ENCODE assay signal across 14 cellular contexts in genomic region chr2:202060218-202060617, GRCh38. TPM values are rescaled to one million over a fixed set of nuclear protein-coding genes. Genes with fewer than 3 reads are reported as not detected.
DNase-seq lines count a peak whose midpoint lies in the region; ATAC-seq and TF ChIP-seq lines count a peak whose summit lies in the region.
"Had no signal": no experiment of that assay in that cellular context is flagged by ENCODE, and none has a peak within 500 bp of the region (broad histone marks: within the 10 kb centered on the region; RNA-seq: fewer than 3 reads in every experiment).

No MANE protein-coding gene starts in this region.

- no peak overlapping the region for H3K4me2 ChIP-seq in PC-3 (ENCODE audit: low read length)
- H3K4me2 ChIP-seq: BLaER1 had no signal

- H3K9ac ChIP-seq in PC-3 (ENCODE audit: low read length): no peak overlapping the region
- H3K9ac ChIP-seq: BLaER1 had no signal

- no peaks in the 10 kb centered on the region for H3K4me1 Mint-ChIP-seq in CD4-positive, alpha-beta memory T cell
- H3K4me1 Mint-ChIP-seq: activated naive CD8-positive, alpha-beta T cell treated with anti-CD3 and anti-CD28 coated beads, Interleukin-2, amount 10 ng/mL, durations not matched to agents 7 days and 5 days; naive thymus-derived CD4-positive, alpha-beta T cell had no signal

- no peak for ATAC-seq in PC-3
- ATAC-seq: naive thymus-derived CD4-positive, alpha-beta T cell had no signal

- H3K9me2 ChIP-seq in PC-3 (replicated peaks; ENCODE audit: low read length): no peaks in the 10 kb centered on the region

- no peak overlapping the region for H3K27ac ChIP-seq in A673 (ENCODE audit: low read depth, low read length, poor library complexity, severe bottlenecking)
- H3K27ac ChIP-seq in PC-3 (ENCODE audit: low read length): no peak overlapping the region
- no peak overlapping the region for H3K27ac ChIP-seq in Peyer's patch
- H3K27ac ChIP-seq in CD4-positive, alpha-beta memory T cell (ENCODE audit: low read depth, low read length): no peak overlapping the region
- H3K27ac ChIP-seq: BLaER1 had no signal

- no peak for DNase-seq in A673 (ENCODE audit: low spot score)
- peak; percentile 17 for DNase-seq in PC-3
- no peak for DNase-seq in fibroblast of the aortic adventitia (ENCODE audit: low read depth)
- no peak for DNase-seq in Peyer's patch
- no peak for DNase-seq in CD4-positive, alpha-beta memory T cell
- DNase-seq in activated CD4-positive, alpha-beta T cell treated with anti-CD3 and anti-CD28 coated beads, Interleukin-2, amount 50 U/mL, for 4 hours: no peak
- DNase-seq in stimulated activated CD4-positive, alpha-beta T cell treated with anti-CD3 and anti-CD28 coated beads, Interleukin-2, amount 100 ng/mL, for 24 hours: no peak
- DNase-seq: activated CD8-positive, alpha-beta memory T cell treated with anti-CD3 and anti-CD28 coated beads, Interleukin-2, amount 50 U/mL, for 4 hours; activated naive CD8-positive, alpha-beta T cell treated with anti-CD3 and anti-CD28 coated beads, Interleukin-2, amount 10 ng/mL, durations not matched to agents 7 days and 5 days; naive thymus-derived CD4-positive, alpha-beta T cell; NCI-H2029 treated with DMSO at 0.1 percent for 48 hours had no signal

- H3K27ac Mint-ChIP-seq in CD4-positive, alpha-beta memory T cell: no peak overlapping the region
- H3K27ac Mint-ChIP-seq: activated naive CD8-positive, alpha-beta T cell treated with anti-CD3 and anti-CD28 coated beads, Interleukin-2, amount 10 ng/mL, durations not matched to agents 7 days and 5 days; naive thymus-derived CD4-positive, alpha-beta T cell had no signal

- no peaks in the 10 kb centered on the region for H3K36me3 ChIP-seq in A673 (ENCODE audit: insufficient read depth, low read length, poor library complexity, severe bottlenecking)
- no peaks in the 10 kb centered on the region for H3K36me3 ChIP-seq in PC-3 (ENCODE audit: low read depth, low read length)
- H3K36me3 ChIP-seq in Peyer's patch: no peaks in the 10 kb centered on the region
- H3K36me3 ChIP-seq in CD4-positive, alpha-beta memory T cell (ENCODE audit: insufficient read depth, low read length): no peaks in the 10 kb centered on the region
- H3K36me3 ChIP-seq: BLaER1 had no signal

- no peaks in the 10 kb centered on the region for H3K27me3 ChIP-seq in A673 (replicated peaks; ENCODE audit: insufficient read depth, low read depth, low read length, poor library complexity)
- no peaks in the 10 kb centered on the region for H3K27me3 ChIP-seq in PC-3 (ENCODE audit: low read length)
- no peaks in the 10 kb centered on the region for H3K27me3 ChIP-seq in Peyer's patch
- H3K27me3 ChIP-seq in CD4-positive, alpha-beta memory T cell (ENCODE audit: insufficient read depth, low read length): no peaks in the 10 kb centered on the region
- H3K27me3 ChIP-seq: BLaER1 had no signal

- H3K4me3 ChIP-seq in A673 (ENCODE audit: low read depth, low read length, poor library complexity, severe bottlenecking) (no peak overlapping the region), PC-3 (ENCODE audit: low read length) (no peak overlapping the region), fibroblast of the aortic adventitia (ENCODE audit: low read depth, low read length) (no peak overlapping the region), Peyer's patch (no peak overlapping the region)
- no peak overlapping the region for H3K4me3 ChIP-seq in CD4-positive, alpha-beta memory T cell (ENCODE audit: low read length in 2 of 2)
- H3K4me3 ChIP-seq: BLaER1 had no signal

- CTCF ChIA-PET in A673 (lab: Charles Lee) (interaction anchor here (0.5 to 0.7 kb wide), 5 partner anchors 29 to 615 kb away, joined by 3 to 4 read pairs (median 3); no protein-coding TSS in a partner anchor), PC-3 (lab: Charles Lee) (interaction anchor here (0.5 to 0.6 kb wide), 4 partner anchors 53 to 1193 kb away, joined by 4 to 6 read pairs (median 4); no protein-coding TSS in a partner anchor)
- CTCF ChIA-PET in CD4-positive, alpha-beta memory T cell (lab: Charles Lee; ENCODE audit: partially characterized antibody): interaction anchor here (0.6 kb wide), 1 partner anchor 755 kb away, joined by 3 read pairs; no protein-coding TSS in a partner anchor

- no peaks in the 10 kb centered on the region for H3K9me3 Mint-ChIP-seq in CD4-positive, alpha-beta memory T cell
- H3K9me3 Mint-ChIP-seq: activated naive CD8-positive, alpha-beta T cell treated with anti-CD3 and anti-CD28 coated beads, Interleukin-2, amount 10 ng/mL, durations not matched to agents 7 days and 5 days; naive thymus-derived CD4-positive, alpha-beta T cell had no signal

- H3K79me2 ChIP-seq in PC-3 (ENCODE audit: low read length): no peaks in the 10 kb centered on the region

- BruUV-seq in A673 (replicated peaks; lab: Mats Ljungman, UMichigan): no TSS peak
- no TSS peak for BruUV-seq in PC-3 (replicated peaks; lab: Mats Ljungman, UMichigan)

- H3K9me3 ChIP-seq in A673 (ENCODE audit: low read depth, low read length, poor library complexity, severe bottlenecking) (no peaks in the 10 kb centered on the region), PC-3 (ENCODE audit: low read length) (no peaks in the 10 kb centered on the region), Peyer's patch (no peaks in the 10 kb centered on the region)
- H3K9me3 ChIP-seq in CD4-positive, alpha-beta memory T cell (ENCODE audit: control insufficient read depth in 1 of 2, low read length in 2 of 2): no peaks in the 10 kb centered on the region
- H3K9me3 ChIP-seq: BLaER1 had no signal

- H3F3A ChIP-seq in PC-3 (ENCODE audit: low read length, unreplicated experiment): no peaks in the 10 kb centered on the region

- peaks cover 11 to 18% of the 10 kb centered on the region in 2 donors for H3K27me3 Mint-ChIP-seq in CD4-positive, alpha-beta memory T cell

- no peak overlapping the region for H2AFZ ChIP-seq in PC-3 (ENCODE audit: low read length)

- TF ChIP-seq CTCF in A673 (conservative IDR thresholded peaks at IDR 0.05; ENCODE audit: low read depth, low read length) (peak; percentile 52), GM12873 (IDR thresholded peaks at IDR 0.05; ENCODE audit: insufficient read depth, low read depth, low read length, missing control alignments) (peak; percentile 37), PC-3 (conservative IDR thresholded peaks at IDR 0.05; ENCODE audit: low read depth, low read length) (peak; percentile 64), fibroblast of the aortic adventitia (IDR thresholded peaks at IDR 0.05; ENCODE audit: insufficient read depth, low read length) (peak; percentile 39), Peyer's patch (IDR thresholded peaks at IDR 0.05) (peak in 2 of 6 experiments; percentile 16 to 18)

- H3K4me3 Mint-ChIP-seq in CD4-positive, alpha-beta memory T cell: no peak overlapping the region
- H3K4me3 Mint-ChIP-seq: activated naive CD8-positive, alpha-beta T cell treated with anti-CD3 and anti-CD28 coated beads, Interleukin-2, amount 10 ng/mL, durations not matched to agents 7 days and 5 days; naive thymus-derived CD4-positive, alpha-beta T cell had no signal

- POLR2A ChIA-PET in A673 (lab: Charles Lee; ENCODE audit: low non-redundant PET) (no interaction called here), PC-3 (lab: Charles Lee; ENCODE audit: unreplicated experiment) (no interaction called here)
- POLR2A ChIA-PET in CD4-positive, alpha-beta memory T cell (lab: Charles Lee; ENCODE audit: partially characterized antibody): no interaction called here

- intact Hi-C loops in A673 (cut with micrococcal nuclease; ENCODE audit: unreplicated experiment) (no loop called here), PC-3 (cut with micrococcal nuclease) (no loop called here)
- intact Hi-C loops in CD4-positive, alpha-beta memory T cell (cut with micrococcal nuclease): no loop called here

- no peaks in the 10 kb centered on the region for H3K36me3 Mint-ChIP-seq in CD4-positive, alpha-beta memory T cell
- H3K36me3 Mint-ChIP-seq: activated naive CD8-positive, alpha-beta T cell treated with anti-CD3 and anti-CD28 coated beads, Interleukin-2, amount 10 ng/mL, durations not matched to agents 7 days and 5 days; naive thymus-derived CD4-positive, alpha-beta T cell had no signal

- H3K4me1 ChIP-seq in A673 (ENCODE audit: insufficient read depth, low read length, poor library complexity, severe bottlenecking) (peaks cover 31% of the 10 kb centered on the region), PC-3 (ENCODE audit: insufficient read depth, low read length) (peaks cover 11% of the 10 kb centered on the region), Peyer's patch (peaks cover 0 to 5% (median 0%) of the 10 kb centered on the region in 4 donors)
- H3K4me1 ChIP-seq in CD4-positive, alpha-beta memory T cell (ENCODE audit: insufficient read depth, low read length): no peaks in the 10 kb centered on the region
- H3K4me1 ChIP-seq: BLaER1 had no signal

- H4K20me1 ChIP-seq in PC-3 (ENCODE audit: low read length): no peaks in the 10 kb centered on the region
- H4K20me1 ChIP-seq: BLaER1 had no signal

- TF ChIP-seq POLR2A in Peyer's patch (IDR thresholded peaks at IDR 0.05): no peak

RNA-seq across cellular contexts. Expression of gene KIAA2012, which starts 12.8 kb away (rescaled TPM):
- total RNA-seq in A673 (2021) (0.13 TPM in 1 of 2 replicates, not detected in the other), PC-3 (2014; rRNA removed) (not detected in 2 replicates), fibroblast of the aortic adventitia (ENCODE audit: low replicate concordance) (not detected in 2 replicates), Peyer's patch (under 1 TPM in 1 of 4 donors, not detected in 3; 0.27 TPM)
- not detected for total RNA-seq in CD4-positive, alpha-beta memory T cell
- not detected for polyA plus RNA-seq in CD4-positive, alpha-beta memory T cell
- total RNA-seq: activated naive CD8-positive, alpha-beta T cell treated with anti-CD3 and anti-CD28 coated beads, Interleukin-2, amount 10 ng/mL, durations not matched to agents 7 days and 5 days; H4; naive thymus-derived CD4-positive, alpha-beta T cell had no signal
- polyA plus RNA-seq: naive thymus-derived CD4-positive, alpha-beta T cell had no signal

RNA-seq across cellular contexts. Expression of gene FZD7, which starts 26.6 kb away (rescaled TPM):
- total RNA-seq in A673 (2021) (14.1 and 15.1 TPM in 2 replicates), PC-3 (2014; rRNA removed) (4.8 and 5.5 TPM in 2 replicates), fibroblast of the aortic adventitia (ENCODE audit: low replicate concordance) (35.8 and 40.4 TPM in 2 replicates), Peyer's patch (10 to 100 TPM in 2 of 4 donors, 1 to 10 TPM in 2; 5.8 to 18.8 (median 11.4) TPM)
- total RNA-seq in CD4-positive, alpha-beta memory T cell: under 1 TPM; 0.47 to 0.61 TPM
- polyA plus RNA-seq in CD4-positive, alpha-beta memory T cell: not detected
